Comparison of ENCODE assay signal across 8 cellular contexts in genomic region chr10:110269641-110270318, GRCh38. TPM values are rescaled to one million over a fixed set of nuclear protein-coding genes. Genes with fewer than 3 reads are reported as not detected.
DNase-seq lines count a peak whose midpoint lies in the region; ATAC-seq, FAIRE-seq and TF ChIP-seq lines count a peak whose summit lies in the region.

No MANE protein-coding gene starts in this region.

- SMC1A ChIA-PET in GM12878 (lab: Charles Lee; ENCODE audit: uncharacterized antibody, unreplicated experiment) = interaction anchor here (0.6 to 3.0 kb wide), 5 partner anchors 9 to 65 kb away, joined by 3 to 10 read pairs (median 4); no protein-coding TSS in a partner anchor

- intact Hi-C loops in GM12878 (cut with micrococcal nuclease; ENCODE audit: unreplicated experiment) = loop anchor here (10.0 kb wide), 1 partner anchor 315 kb away; no protein-coding TSS in a partner anchor

- H3K4me2 ChIP-seq in GM12878 (ENCODE audit: control insufficient read depth, insufficient read depth) (no peak overlapping the region), neural progenitor cell (no peak overlapping the region)

- no peaks in the 10 kb centered on the region for H3K36me3 ChIP-seq in GM12878 (ENCODE audit: control insufficient read depth in 2 of 2, insufficient read depth in 2 of 2, low read length in 1 of 2)
- no peaks in the 10 kb centered on the region for H3K36me3 ChIP-seq in liver (ENCODE audit: control insufficient read depth in 4 of 4, insufficient read depth in 3 of 4, low read depth in 1 of 4, low read length in 3 of 4)
- no peaks in the 10 kb centered on the region for H3K36me3 ChIP-seq in tibial nerve
- no peaks in the 10 kb centered on the region for H3K36me3 ChIP-seq in neural progenitor cell

- TF ChIP-seq POLR2A in GM12878 (IDR thresholded peaks at IDR 0.05; ENCODE audit: low read depth, low read length) = no peak
- no peak for TF ChIP-seq POLR2A in tibial nerve (IDR thresholded peaks at IDR 0.05)

- H3K36me3 Mint-ChIP-seq in neural progenitor cell = peaks cover 2% of the 10 kb centered on the region

- RAD21 ChIA-PET in GM12878 (lab: Charles Lee; ENCODE audit: unreplicated experiment) = interaction anchor here (0.9 kb wide), 1 partner anchor 131 kb away, joined by 3 read pairs; no protein-coding TSS in a partner anchor

- BruUV-seq in GM12878 (replicated peaks; lab: Mats Ljungman, UMichigan) = no TSS peak

- ATAC-seq in GM18867 (IDR thresholded peaks at IDR 0.05; ENCODE audit: unreplicated experiment) = peak; percentile 85
- peak; percentile 60 for ATAC-seq in HG03354 (IDR thresholded peaks at IDR 0.05; ENCODE audit: poor library complexity, severe bottlenecking, unreplicated experiment)
- peak; percentile 45 for ATAC-seq in GM12878

- H3K4me1 Mint-ChIP-seq in neural progenitor cell = peaks cover 15% of the 10 kb centered on the region

- TF ChIP-seq CTCF in GM12878 (IDR thresholded peaks at IDR 0.05 in 2 of 3, conservative IDR thresholded peaks at IDR 0.05 in 1 of 3; ENCODE audit: control insufficient read depth in 2 of 3, extremely low read depth in 1 of 3, insufficient read depth in 1 of 3, low read depth in 3 of 3, low read length in 3 of 3) = no peak
- TF ChIP-seq CTCF in liver (IDR thresholded peaks at IDR 0.05; ENCODE audit: low read depth, low read length, missing input control) = no peak
- no peak for TF ChIP-seq CTCF in tibial nerve (IDR thresholded peaks at IDR 0.05)
- TF ChIP-seq CTCF in neural progenitor cell (IDR thresholded peaks at IDR 0.05) = no peak

- no peak overlapping the region for H3K27ac Mint-ChIP-seq in neural progenitor cell

- no peaks in the 10 kb centered on the region for H3K9me3 Mint-ChIP-seq in neural progenitor cell

- H4K20me1 ChIP-seq in GM12878 (ENCODE audit: control insufficient read depth, insufficient read depth) (no peaks in the 10 kb centered on the region), neural progenitor cell (ENCODE audit: low read depth) (peaks cover 22% of the 10 kb centered on the region)

- CTCF ChIA-PET in GM12878 (lab: Yijun Ruan, JAX) = interaction anchor here (0.7 to 2.4 kb wide), 7 partner anchors 9 to 134 kb away, joined by 3 to 7 read pairs (median 4); no protein-coding TSS in a partner anchor

- H3K79me2 ChIP-seq in GM12878 (ENCODE audit: control insufficient read depth, insufficient read depth, low read length) (no peaks in the 10 kb centered on the region), neural progenitor cell (ENCODE audit: low read depth) (no peaks in the 10 kb centered on the region)

- TF ChIP-seq EP300 in GM12878 (IDR thresholded peaks at IDR 0.05; ENCODE audit: borderline replicate concordance in 1 of 2, control insufficient read depth in 1 of 2, low read depth in 2 of 2, low read length in 2 of 2) = no peak
- peak; percentile 67 to 83 for TF ChIP-seq EP300 in tibial nerve (IDR thresholded peaks at IDR 0.05)

- H3K4me3 ChIP-seq in GM12878 (no peak overlapping the region), liver (ENCODE audit: low read depth in 1 of 3, low read length in 3 of 3) (peak overlapping the region; percentile 55 to 69 (median 65)), tibial nerve (peak overlapping the region in 3 of 4 donors; percentile 8 to 33 (median 30)), neural progenitor cell (no peak overlapping the region)

- H3K27me3 Mint-ChIP-seq in neural progenitor cell (ENCODE audit: insufficient read depth, low read depth) = no peaks in the 10 kb centered on the region

- in situ Hi-C loops in GM12878 (cut with MboI) = no loop called here

- H2AFZ ChIP-seq in GM12878 (ENCODE audit: control insufficient read depth, low read depth, low read length) (no peak overlapping the region), neural progenitor cell (replicated peaks) (no peak overlapping the region)

- peaks cover under 1% of the 10 kb centered on the region for H3F3A ChIP-seq in neural progenitor cell (ENCODE audit: low read depth)

- no peak for TF ChIP-seq RAD21 in GM12878 (IDR thresholded peaks at IDR 0.05; ENCODE audit: insufficient read depth, low read depth, low read length)
- TF ChIP-seq RAD21 in liver (IDR thresholded peaks at IDR 0.05) = peak; percentile 34 to 50

- H3K27ac ChIP-seq in GM12878 (ENCODE audit: control insufficient read depth, insufficient read depth) (no peak overlapping the region), liver (ENCODE audit: low read depth in 1 of 2, low read length in 2 of 2) (peak overlapping the region; percentile 94 to 98), tibial nerve (peak overlapping the region; percentile 73 to 91 (median 82)), neural progenitor cell (no peak overlapping the region)

- H3K27me3 ChIP-seq in GM12878 (replicated peaks in 1 of 2; ENCODE audit: control insufficient read depth in 2 of 2, insufficient read depth in 2 of 2, low read length in 1 of 2) = peaks cover 0 to 3% of the 10 kb centered on the region in 2 experiments; a peak in 3 of 4 replicates
- no peaks in the 10 kb centered on the region for H3K27me3 ChIP-seq in liver (ENCODE audit: control insufficient read depth in 4 of 4, insufficient read depth in 4 of 4, low read length in 3 of 4)
- no peaks in the 10 kb centered on the region for H3K27me3 ChIP-seq in tibial nerve
- no peaks in the 10 kb centered on the region for H3K27me3 ChIP-seq in neural progenitor cell

- H3K4me3 Mint-ChIP-seq in neural progenitor cell = no peak overlapping the region

- POLR2A ChIA-PET in GM12878 (lab: Charles Lee) = interaction anchor here (1.0 kb wide), 1 partner anchor 59 kb away, joined by 3 read pairs; no protein-coding TSS in a partner anchor

- FAIRE-seq in GM12878 (lab: Jason Lieb, UNC) = no peak

- 18% methylated on average over 3 of the region's 3 CpGs for WGBS in GM12878 (ENCODE audit: insufficient coverage, insufficient replicate concordance, low lambda C conversion rate, missing lambda C conversion rate)
- 8% methylated on average over 3 of the region's 3 CpGs for WGBS in liver
- WGBS in tibial nerve, 2 donors = 7% methylated on average over 3 of the region's 3 CpGs

- H3K9me3 ChIP-seq in GM12878 (replicated peaks; ENCODE audit: control insufficient read depth, insufficient read depth, low read length) (no peaks in the 10 kb centered on the region), liver (ENCODE audit: control insufficient read depth in 4 of 4, low read length in 3 of 4) (no peaks in the 10 kb centered on the region), tibial nerve (no peaks in the 10 kb centered on the region), neural progenitor cell (ENCODE audit: low read depth) (no peaks in the 10 kb centered on the region)

- no peak overlapping the region for H3K9ac ChIP-seq in GM12878 (ENCODE audit: control insufficient read depth, insufficient read depth, low read length)
- H3K9ac ChIP-seq in liver (ENCODE audit: low read depth in 1 of 2, low read length in 2 of 2) = peak overlapping the region; percentile 55 to 97
- H3K9ac ChIP-seq in neural progenitor cell = no peak overlapping the region

- DNase-seq in GM12878 (ENCODE audit: low read depth, low spot score) (no peak), tibial nerve (ENCODE audit: low spot score in 2 of 2) (peak in 1 of 2 donors; percentile 44), neural progenitor cell (ENCODE audit: low spot score) (no peak), NCI-H2107 (lab: John Stamatoyannopoulos, UW) (no peak), T1000 (lab: John Stamatoyannopoulos, UW) (no peak)

- H3K4me1 ChIP-seq in GM12878 (ENCODE audit: control insufficient read depth, insufficient read depth, low read length) = peaks cover 7% of the 10 kb centered on the region
- peaks cover 6 to 28% (median 22%) of the 10 kb centered on the region in 4 donors for H3K4me1 ChIP-seq in liver (ENCODE audit: control insufficient read depth in 4 of 4, insufficient read depth in 4 of 4, low read length in 3 of 4)
- H3K4me1 ChIP-seq in tibial nerve = peaks cover 3 to 73% (median 41%) of the 10 kb centered on the region in 4 donors
- peaks cover 14% of the 10 kb centered on the region for H3K4me1 ChIP-seq in neural progenitor cell

TF ChIP-seq in GM12878, 131 proteins besides CTCF, POLR2A, EP300 and RAD21 (continues in another document):
- TF ChIP-seq JUND (IDR thresholded peaks at IDR 0.05; ENCODE audit: low read depth, low read length) (no peak), KAT2A (conservative IDR thresholded peaks at IDR 0.05; ENCODE audit: control insufficient read depth, low read depth, low read length) (no peak), SMARCA5 (IDR thresholded peaks at IDR 0.05) (no peak), CHD1 (IDR thresholded peaks at IDR 0.05; ENCODE audit: low read depth, low read length) (no peak)

TF ChIP-seq in liver, 16 proteins besides CTCF, POLR2A, EP300 and RAD21 (continues in another document):
- TF ChIP-seq RXRA (IDR thresholded peaks at IDR 0.05) (peak; percentile 40 to 91), HNF4A (conservative IDR thresholded peaks at IDR 0.05) (peak; percentile 93 to 94), GABPA (IDR thresholded peaks at IDR 0.05 in 1 of 2, conservative IDR thresholded peaks at IDR 0.05 in 1 of 2) (peak in 1 of 2 donors; percentile 22), MAX (IDR thresholded peaks at IDR 0.05) (peak; percentile 56)

RNA-seq across cellular contexts. Expression of gene SMNDC1, which starts 34.9 kb away (rescaled TPM):
- 36.2 and 40.2 TPM in 2 replicates for total RNA-seq in GM12878 (2013; cell fraction: nucleolus; rRNA removed)
- 4.6 and 7.8 TPM in 2 replicates for total RNA-seq in GM12878 (2014; rRNA removed)
- total RNA-seq in GM12878 (2014; rRNA removed; fragmentation: Illumina TruSeq; extraction: Trizol) = 11.0 and 12.3 TPM in 2 replicates
- total RNA-seq in GM12878 (2021) = 32.8 and 37.2 TPM in 2 replicates
- 7.3 TPM for polyA plus RNA-seq in GM12878 (2011; ENCODE audit: low read depth)
- polyA plus RNA-seq in GM12878 (2011; rRNA removed) = 17.1 and 25.3 TPM in 2 replicates
- polyA plus RNA-seq in GM12878 (2011; cell fraction: cytosol; rRNA removed) = 6.1 and 6.5 TPM in 2 replicates
- polyA plus RNA-seq in GM12878 (2011; cell fraction: nucleus; rRNA removed) = 10.0 and 12.6 TPM in 2 replicates
- polyA plus RNA-seq in GM12878 (2012) = 14.0 and 21.2 TPM in 2 replicates
- 35.3 and 44.0 TPM in 2 replicates for polyA plus RNA-seq in GM12878 (2014; fragmentation: Illumina TruSeq; extraction: Trizol)
- 10 to 100 TPM; 10.1 to 12.9 TPM for polyA plus RNA-seq in GM12878 (2014; fragmentation: Nextera tagmentation; extraction: Ambion mirVana)
- 12.5 and 19.1 TPM in 2 replicates for polyA plus RNA-seq in GM12878 (2014; rRNA removed)
- 10 to 100 TPM; 22.7 to 26.5 TPM for polyA plus RNA-seq in GM12878 (2016; fragmentation: Nextera tagmentation; extraction: Ambion mirVana)
- 4.6 and 9.4 TPM in 2 replicates for polyA minus RNA-seq in GM12878 (2011; rRNA and poly(A)+ RNA removed)
- polyA minus RNA-seq in GM12878 (2011; cell fraction: cytosol; rRNA and poly(A)+ RNA removed) = 4.4 and 8.5 TPM in 2 replicates
- 11.8 and 21.9 TPM in 2 replicates for polyA minus RNA-seq in GM12878 (2011; cell fraction: nucleus; rRNA and poly(A)+ RNA removed)
- total RNA-seq in liver = 1 to 10 TPM; 6.4 to 6.8 TPM
- polyA plus RNA-seq in liver = 1 to 10 TPM; 4.9 to 5.5 TPM
- 10 to 100 TPM; 11.4 to 21.0 (median 15.3) TPM for total RNA-seq in tibial nerve
- total RNA-seq in neural progenitor cell (ENCODE audit: low replicate concordance) = 11.7 and 18.1 TPM in 2 replicates

Comparison
In these comparisons a context has a peak if more than half of its experiments do, and no peak if none do; other contexts are left out.
1. H3K27ac ChIP-seq: peak in liver (2 of 2) and tibial nerve (4 of 4); none in GM12878 (single experiment) and neural progenitor cell (single experiment).
2. H3K4me3 ChIP-seq: peak in liver (3 of 3) and tibial nerve (3 of 4); none in GM12878 (single experiment) and neural progenitor cell (single experiment).
3. H3K9ac ChIP-seq: peak in liver (2 of 2); none in GM12878 (single experiment) and neural progenitor cell (single experiment).
4. Peak in every context shown above with its lines, with median percentiles within 50 percentile points of each other: ATAC-seq.